ENCODE assay signal across 14 cellular contexts in the genomic region with DNA sequence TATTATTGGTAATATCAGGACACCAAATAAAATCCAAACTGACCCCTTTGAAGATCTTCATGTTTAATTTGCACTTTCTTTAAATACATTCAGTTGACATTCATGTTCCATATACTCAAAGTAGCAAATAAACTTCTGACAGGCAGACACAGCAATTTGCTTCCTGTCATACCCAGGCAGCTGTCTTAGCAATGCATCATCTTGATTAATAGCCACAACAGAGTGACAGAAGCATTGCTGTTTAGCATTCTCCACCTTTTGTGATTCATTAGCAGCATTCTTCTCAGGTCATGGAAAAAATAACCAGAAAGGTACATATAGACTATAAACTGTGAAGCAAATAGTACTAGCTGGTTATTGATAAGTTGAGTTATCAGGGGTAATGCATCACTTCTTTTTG.
"Had no signal": no experiment of that assay in that cellular context is flagged by ENCODE, and none has a peak within 500 bp of the region (broad histone marks: within the 10 kb centered on the region; RNA-seq: fewer than 3 reads in every experiment).

No MANE protein-coding gene starts in this region.

- H3K4me1 Mint-ChIP-seq: naive thymus-derived CD4-positive, alpha-beta T cell; nephron progenitor cell; stimulated activated memory B cell treated with anti-CD40 and anti-IgM and Interleukin-4, amounts not matched to agents 10 μg/mL and 1 μg/mL and 100 μg/mL, for 72 hours had no signal

- DNase-seq: effector memory CD8-positive, alpha-beta T cell; erythroblast; foreskin melanocyte; head of caudate nucleus; naive thymus-derived CD4-positive, alpha-beta T cell; nephron progenitor cell; posterior cingulate gyrus; stimulated activated CD4-positive, alpha-beta T cell treated with anti-CD3 and anti-CD28 coated beads, Interleukin-2, amount 100 ng/mL, for 48 hours; tibial artery; upper lobe of left lung; uterus had no signal

- H3K27me3 Mint-ChIP-seq: dendritic cell treated with granulocyte-macrophage colony-stimulating factor and Interleukin-4, amounts not matched to agents 40 ng/mL and 50 ng/mL, for 4 days; effector memory CD8-positive, alpha-beta T cell; naive thymus-derived CD4-positive, alpha-beta T cell; stimulated activated memory B cell treated with anti-CD40 and anti-IgM and Interleukin-4, amounts not matched to agents 10 μg/mL and 1 μg/mL and 100 μg/mL, for 72 hours; stimulated activated naive CD8-positive, alpha-beta T cell treated with anti-CD3 and anti-CD28 coated beads, Interleukin-15, Interleukin-2, amounts not matched to agents 100 ng/mL and 50 ng/mL, for 24 hours had no signal

- H3K36me3 Mint-ChIP-seq: naive thymus-derived CD4-positive, alpha-beta T cell; stimulated activated memory B cell treated with anti-CD40 and anti-IgM and Interleukin-4, amounts not matched to agents 10 μg/mL and 1 μg/mL and 100 μg/mL, for 72 hours had no signal

- H3K27ac Mint-ChIP-seq: dendritic cell treated with granulocyte-macrophage colony-stimulating factor and Interleukin-4, amounts not matched to agents 40 ng/mL and 50 ng/mL, for 4 days; effector memory CD8-positive, alpha-beta T cell; naive thymus-derived CD4-positive, alpha-beta T cell; nephron progenitor cell; stimulated activated memory B cell treated with anti-CD40 and anti-IgM and Interleukin-4, amounts not matched to agents 10 μg/mL and 1 μg/mL and 100 μg/mL, for 72 hours; stimulated activated naive CD8-positive, alpha-beta T cell treated with anti-CD3 and anti-CD28 coated beads, Interleukin-15, Interleukin-2, amounts not matched to agents 100 ng/mL and 50 ng/mL, for 24 hours had no signal

- ATAC-seq: effector memory CD8-positive, alpha-beta T cell; naive thymus-derived CD4-positive, alpha-beta T cell; stimulated activated memory B cell treated with anti-CD40 and anti-IgM and Interleukin-4, amounts not matched to agents 10 μg/mL and 1 μg/mL and 100 μg/mL, for 72 hours had no signal

- H3K4me3 Mint-ChIP-seq: dendritic cell treated with granulocyte-macrophage colony-stimulating factor and Interleukin-4, amounts not matched to agents 40 ng/mL and 50 ng/mL, for 4 days; effector memory CD8-positive, alpha-beta T cell; naive thymus-derived CD4-positive, alpha-beta T cell; nephron progenitor cell; stimulated activated memory B cell treated with anti-CD40 and anti-IgM and Interleukin-4, amounts not matched to agents 10 μg/mL and 1 μg/mL and 100 μg/mL, for 72 hours; stimulated activated naive CD8-positive, alpha-beta T cell treated with anti-CD3 and anti-CD28 coated beads, Interleukin-15, Interleukin-2, amounts not matched to agents 100 ng/mL and 50 ng/mL, for 24 hours had no signal

- H3K9me3 Mint-ChIP-seq: nephron progenitor cell had no signal
